Comparison of ENCODE assay signal across 12 cellular contexts in genomic region chr7:124033807-124034753, GRCh38. TPM values are rescaled to one million over a fixed set of nuclear protein-coding genes. Genes with fewer than 3 reads are reported as not detected.
A peak's percentile ranks its signal among the peaks of the same experiment; 100 is the strongest.
DNase-seq lines count a peak whose midpoint lies in the region; ATAC-seq and TF ChIP-seq lines count a peak whose summit lies in the region.
"Had no signal": no experiment of that assay in that cellular context is flagged by ENCODE, and none has a peak within 500 bp of the region (broad histone marks: within the 10 kb centered on the region; RNA-seq: fewer than 3 reads in every experiment).

No MANE protein-coding gene starts in this region.

- H3K79me2 ChIP-seq in SK-N-SH (ENCODE audit: insufficient read depth) (no peaks in the 10 kb centered on the region), hepatocyte (no peaks in the 10 kb centered on the region)

- H3K4me1 ChIP-seq in ES-I3 (ENCODE audit: insufficient read depth, low read length) (peaks cover 17% of the 10 kb centered on the region; the same call in 1 of the 2 replicates), SK-N-SH (ENCODE audit: control insufficient read depth in 1 of 2, insufficient read depth in 2 of 2, low read depth in 1 of 2, low read length in 1 of 2) (peaks cover 4 to 26% of the 10 kb centered on the region in 2 experiments; a peak in 3 of 4 replicates), hepatocyte (ENCODE audit: insufficient read depth) (peaks cover 5% of the 10 kb centered on the region), esophagus squamous epithelium (peaks cover 9 to 22% (median 17%) of the 10 kb centered on the region in 3 donors)

- peak overlapping the region; percentile 71 for H3K4me3 Mint-ChIP-seq in progenitor cell of endocrine pancreas (ENCODE audit: low read depth)

- H3K9me3 Mint-ChIP-seq in progenitor cell of endocrine pancreas (ENCODE audit: low read depth) = no peaks in the 10 kb centered on the region

- H3K9ac ChIP-seq in ES-I3 (ENCODE audit: low read depth, low read length) (peak overlapping the region; percentile 44; the same call in 1 of the 2 replicates), SK-N-SH (no peak overlapping the region)

- 0 out of 2 replicates have a peak, but pooled peaks cover 3% of the 10 kb centered on the region for H3K9me2 ChIP-seq in SK-N-SH
- no peaks in the 10 kb centered on the region for H3K9me2 ChIP-seq in hepatocyte (replicated peaks; ENCODE audit: insufficient read depth)

- intact Hi-C loops in esophagus squamous epithelium (cut with DNase I) = no loop called here

- no peaks in the 10 kb centered on the region for H3K36me3 Mint-ChIP-seq in progenitor cell of endocrine pancreas (ENCODE audit: insufficient read depth)

- DNase-seq in SK-N-SH = peak; percentile 55
- DNase-seq in hepatocyte (ENCODE audit: low spot score) = no peak
- DNase-seq in progenitor cell of endocrine pancreas (ENCODE audit: low spot score, unreplicated experiment) = no peak
- no peak for DNase-seq in dermis blood vessel endothelial cell
- no peak for DNase-seq in NCI-H524 treated with DMSO at 0.1 percent for 48 hours (lab: John Stamatoyannopoulos, UW)
- no peak for DNase-seq in esophagus squamous epithelium (lab: John Stamatoyannopoulos, UW)
- DNase-seq: NCI-H2081 treated with DMSO at 0.1 percent for 48 hours had no signal

- peak in 1 of 2 experiments; percentile 76; a peak in 1 of 4 replicates for TF ChIP-seq EP300 in SK-N-SH (IDR thresholded peaks at IDR 0.05; ENCODE audit: borderline replicate concordance in 1 of 2, low read depth in 1 of 2, low read length in 1 of 2)

- peak overlapping the region in 1 of 2 experiments; percentile 90; a peak in 2 of 4 replicates for H3K27ac ChIP-seq in SK-N-SH (ENCODE audit: low read depth in 2 of 2, low read length in 1 of 2)
- no peak overlapping the region for H3K27ac ChIP-seq in hepatocyte
- no peak overlapping the region for H3K27ac ChIP-seq in esophagus squamous epithelium
- H3K27ac ChIP-seq: C4-2B had no signal

- POLR2A ChIA-PET in SK-N-SH (lab: Yijun Ruan, JAX) = interaction anchor here (1.1 to 4.3 kb wide), 7 partner anchors 10 to 476 kb away, joined by 3 to 84 read pairs (median 7); partner anchors contain the start of genes NDUFA5 and WASL

- H2AFZ ChIP-seq in SK-N-SH (ENCODE audit: low read depth) (no peak overlapping the region), hepatocyte (no peak overlapping the region)

- 26% methylated on average over 16 of the region's 16 CpGs for WGBS in SK-N-SH (ENCODE audit: low lambda C conversion rate)
- WGBS in hepatocyte (ENCODE audit: low lambda C conversion rate, missing lambda C conversion rate) = 77% methylated on average over 16 of the region's 16 CpGs
- WGBS in esophagus squamous epithelium, 2 donors = 33 to 70% methylated on average over 16 of the region's 16 CpGs

- H3K4me1 Mint-ChIP-seq in progenitor cell of endocrine pancreas (ENCODE audit: low read depth) = peaks cover 12% of the 10 kb centered on the region

- ATAC-seq in GM21390 (IDR thresholded peaks at IDR 0.05; ENCODE audit: unreplicated experiment) = no peak

- no peak for TF ChIP-seq POLR2A in esophagus squamous epithelium (IDR thresholded peaks at IDR 0.05)

- no peak for TF ChIP-seq CTCF in SK-N-SH (IDR thresholded peaks at IDR 0.05)
- TF ChIP-seq CTCF in hepatocyte (IDR thresholded peaks at IDR 0.05; ENCODE audit: poor library complexity) = no peak
- TF ChIP-seq CTCF in progenitor cell of endocrine pancreas (IDR thresholded peaks at IDR 0.05; ENCODE audit: unreplicated experiment) = no peak
- TF ChIP-seq CTCF in esophagus squamous epithelium (IDR thresholded peaks at IDR 0.05) = no peak

- H3K4me3 ChIP-seq in SK-N-SH (ENCODE audit: low read depth in 2 of 2, low read length in 1 of 2) (peak overlapping the region in 1 of 2 experiments; percentile 66; a peak in 2 of 4 replicates), hepatocyte (no peak overlapping the region), esophagus squamous epithelium (no peak overlapping the region)

- TF ChIP-seq RAD21 in SK-N-SH (IDR thresholded peaks at IDR 0.05; ENCODE audit: low read length) = peak; percentile 17

- CTCF ChIA-PET in SK-N-SH (lab: Yijun Ruan, JAX) = interaction anchor here (1.0 to 4.0 kb wide), 7 partner anchors 11 to 750 kb away, joined by 3 to 27 read pairs (median 5); no protein-coding TSS in a partner anchor

- H3K27me3 ChIP-seq in SK-N-SH (ENCODE audit: insufficient read depth) (peaks cover 43% of the 10 kb centered on the region), hepatocyte (peaks cover 35% of the 10 kb centered on the region), esophagus squamous epithelium (peaks cover 0 to 61% (median 8%) of the 10 kb centered on the region in 4 donors)

- no peak overlapping the region for H3K27ac Mint-ChIP-seq in progenitor cell of endocrine pancreas

- H3K4me2 ChIP-seq in SK-N-SH = peak overlapping the region; percentile 64
- peak overlapping the region; percentile 100 for H3K4me2 ChIP-seq in hepatocyte

- no peaks in the 10 kb centered on the region for H3K9me3 ChIP-seq in ES-I3 (ENCODE audit: control insufficient read depth, insufficient read depth, low read length)
- no peaks in the 10 kb centered on the region for H3K9me3 ChIP-seq in SK-N-SH
- H3K9me3 ChIP-seq in hepatocyte (ENCODE audit: low read depth) = no peaks in the 10 kb centered on the region
- no peaks in the 10 kb centered on the region for H3K9me3 ChIP-seq in esophagus squamous epithelium

- no peaks in the 10 kb centered on the region for H3F3A ChIP-seq in SK-N-SH (replicated peaks; ENCODE audit: insufficient read depth)

- H4K20me1 ChIP-seq in SK-N-SH (ENCODE audit: insufficient read depth) (no peaks in the 10 kb centered on the region), hepatocyte (ENCODE audit: insufficient read depth, poor library complexity, severe bottlenecking) (no peaks in the 10 kb centered on the region)

- no peaks in the 10 kb centered on the region for H3K36me3 ChIP-seq in ES-I3 (ENCODE audit: insufficient read depth, low read length)
- no peaks in the 10 kb centered on the region for H3K36me3 ChIP-seq in SK-N-SH (replicated peaks in 1 of 2; ENCODE audit: control insufficient read depth in 1 of 2, insufficient read depth in 2 of 2, low read length in 1 of 2)
- no peaks in the 10 kb centered on the region for H3K36me3 ChIP-seq in hepatocyte (replicated peaks; ENCODE audit: insufficient read depth, low read depth)
- H3K36me3 ChIP-seq in esophagus squamous epithelium = no peaks in the 10 kb centered on the region

- H3K27me3 Mint-ChIP-seq in progenitor cell of endocrine pancreas = peaks cover 65% of the 10 kb centered on the region

TF ChIP-seq in SK-N-SH, 30 proteins besides CTCF, POLR2A, EP300 and RAD21 (continues in another document):
- no peak for TF ChIP-seq NFIC (IDR thresholded peaks at IDR 0.05; ENCODE audit: borderline replicate concordance)
- no peak for TF ChIP-seq PBX3 (IDR thresholded peaks at IDR 0.05)
- TF ChIP-seq POLR2AphosphoS5 (IDR thresholded peaks at IDR 0.05; ENCODE audit: low read depth, low read length) = no peak
- TF ChIP-seq NRF1 (IDR thresholded peaks at IDR 0.05; ENCODE audit: low read depth, low read length) = no peak
- peak; percentile 37; the same call in 1 of the 2 replicates for TF ChIP-seq RCOR1 (IDR thresholded peaks at IDR 0.05; ENCODE audit: low read length)
- TF ChIP-seq MXI1 (IDR thresholded peaks at IDR 0.05; ENCODE audit: low read depth, low read length) = peak; percentile 56; the same call in 1 of the 2 replicates
- no peak for TF ChIP-seq MEF2A (IDR thresholded peaks at IDR 0.05; ENCODE audit: borderline replicate concordance, low read depth)
- no peak for TF ChIP-seq SIN3A (IDR thresholded peaks at IDR 0.05; ENCODE audit: borderline replicate concordance, low read depth, low read length)
- TF ChIP-seq REST (IDR thresholded peaks at IDR 0.05; ENCODE audit: low read depth, low read length) = no peak
- TF ChIP-seq RXRA (IDR thresholded peaks at IDR 0.05; ENCODE audit: borderline replicate concordance, low read depth) = no peak
- TF ChIP-seq TCF12 (IDR thresholded peaks at IDR 0.05) = no peak

RNA-seq across cellular contexts. Expression of gene TMEM229A, which starts 1.2 kb away (rescaled TPM):
- polyA plus RNA-seq in SK-N-SH (2012; rRNA removed) (0.35 and 0.88 TPM in 2 replicates), hepatocyte (0.35 TPM in 1 of 2 replicates, not detected in the other)
- polyA plus RNA-seq in SK-N-SH (2012; cell fraction: cytosol; rRNA removed) = 0.93 and 1.5 TPM in 2 replicates
- polyA plus RNA-seq in SK-N-SH (2012; cell fraction: nucleus; rRNA removed) = 0.17 and 0.32 TPM in 2 replicates
- total RNA-seq in hepatocyte (0.17 and 1.3 TPM in 2 replicates), progenitor cell of endocrine pancreas (0.31 TPM in 1 of 2 replicates, not detected in the other), dermis blood vessel endothelial cell (not detected in 2 replicates), esophagus squamous epithelium (not detected)
- total RNA-seq: endothelial cell of umbilical vein, pulmonary artery endothelial cell had no signal
- polyA plus RNA-seq: endothelial cell of umbilical vein had no signal
